In the genomic region with DNA sequence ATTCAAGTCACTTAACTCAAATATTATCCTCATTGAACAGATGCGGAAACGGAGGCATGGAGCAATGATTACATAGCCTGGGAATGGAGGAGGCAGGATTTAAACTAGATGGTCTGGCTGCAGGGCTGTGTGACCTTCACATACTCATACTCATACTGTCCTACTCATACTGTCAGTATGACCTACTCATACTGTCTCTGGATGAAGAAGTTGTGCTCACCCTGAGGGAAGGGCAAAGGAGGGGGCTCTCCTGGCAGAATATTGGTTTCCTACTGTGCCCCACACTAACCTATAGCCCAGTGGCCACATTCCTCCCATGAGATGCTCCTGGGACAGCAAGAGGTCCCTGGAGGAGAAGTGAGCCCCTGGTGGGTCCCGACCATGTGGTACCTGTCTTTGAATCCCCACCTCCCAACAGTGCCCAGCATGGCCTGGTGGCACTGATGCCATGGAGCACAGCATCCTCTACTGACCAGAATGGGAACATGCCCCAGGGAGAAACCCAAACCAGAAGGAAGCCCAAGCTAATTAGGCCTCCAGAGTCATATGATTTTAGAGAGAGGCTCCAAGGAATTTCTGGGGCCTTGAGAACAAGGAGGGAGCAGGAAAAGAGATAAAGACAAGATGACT, we compare ENCODE assay signal across 9 cellular contexts.
DNase-seq lines count a peak whose midpoint lies in the region; ATAC-seq and TF ChIP-seq lines count a peak whose summit lies in the region.
"Had no signal": no experiment of that assay in that cellular context is flagged by ENCODE, and none has a peak within 500 bp of the region (broad histone marks: within the 10 kb centered on the region; RNA-seq: fewer than 3 reads in every experiment).

No MANE protein-coding gene starts in this region.

- H3K4me3 ChIP-seq in lung (no peak overlapping the region), stomach (no peak overlapping the region), upper lobe of left lung (no peak overlapping the region)
- H3K4me3 ChIP-seq: thoracic aorta had no signal

- no peaks in the 10 kb centered on the region for H3K27me3 ChIP-seq in lung (ENCODE audit: control insufficient read depth, insufficient read depth)
- peaks cover 0 to 54% (median 0%) of the 10 kb centered on the region in 3 donors for H3K27me3 ChIP-seq in stomach
- H3K27me3 ChIP-seq in upper lobe of left lung = no peaks in the 10 kb centered on the region

- ATAC-seq in lung (ENCODE audit: insufficient read depth, low FRiP score) (no peak), upper lobe of left lung (ENCODE audit: low FRiP score in 2 of 2) (no peak), GM18505 (IDR thresholded peaks at IDR 0.05; ENCODE audit: unreplicated experiment) (no peak)

- intact Hi-C loops in stomach (cut with DNase I; ENCODE audit: low total_unique reads) = no loop called here

- TF ChIP-seq CTCF in VCaP (conservative IDR thresholded peaks at IDR 0.05) (peak; percentile 79), lung (IDR thresholded peaks at IDR 0.05; ENCODE audit: control extremely low read depth, extremely low read depth) (peak; percentile 12), stomach (IDR thresholded peaks at IDR 0.05) (peak in 2 of 7 experiments; percentile 8 to 28), upper lobe of left lung (IDR thresholded peaks at IDR 0.05) (peak in 3 of 6 experiments; percentile 43 to 50 (median 47))

- no peak for TF ChIP-seq POLR2A in stomach (IDR thresholded peaks at IDR 0.05)
- no peak for TF ChIP-seq POLR2A in upper lobe of left lung (IDR thresholded peaks at IDR 0.05)
- TF ChIP-seq POLR2A in GM18505 (IDR thresholded peaks at IDR 0.05; ENCODE audit: borderline replicate concordance, extremely low read depth, insufficient read depth, insufficient read length) = no peak

- H3K9me3 ChIP-seq in lung (ENCODE audit: control insufficient read depth in 2 of 2, insufficient read depth in 1 of 2, low read length in 1 of 2) (no peaks in the 10 kb centered on the region), stomach (peaks cover 0 to 4% (median 0%) of the 10 kb centered on the region in 4 donors), upper lobe of left lung (no peaks in the 10 kb centered on the region)
- H3K9me3 ChIP-seq: thoracic aorta had no signal

- TF ChIP-seq EP300 in stomach (IDR thresholded peaks at IDR 0.05) (no peak), upper lobe of left lung (IDR thresholded peaks at IDR 0.05) (no peak)

- no peaks in the 10 kb centered on the region for H3K36me3 ChIP-seq in lung (ENCODE audit: control insufficient read depth in 2 of 2, insufficient read depth in 2 of 2, low read length in 2 of 2)
- no peaks in the 10 kb centered on the region for H3K36me3 ChIP-seq in stomach
- H3K36me3 ChIP-seq in upper lobe of left lung = no peaks in the 10 kb centered on the region
- H3K36me3 ChIP-seq: thoracic aorta had no signal

- no peak overlapping the region for H3K27ac ChIP-seq in VCaP
- H3K27ac ChIP-seq in lung (ENCODE audit: low read depth in 1 of 2, low read length in 1 of 2) = no peak overlapping the region
- no peak overlapping the region for H3K27ac ChIP-seq in stomach
- no peak overlapping the region for H3K27ac ChIP-seq in upper lobe of left lung
- H3K27ac ChIP-seq: thoracic aorta had no signal

- H3K4me1 ChIP-seq in lung (ENCODE audit: control insufficient read depth in 2 of 2, insufficient read depth in 2 of 2, low read length in 2 of 2) (no peaks in the 10 kb centered on the region), stomach (no peaks in the 10 kb centered on the region), upper lobe of left lung (no peaks in the 10 kb centered on the region)

- peak; percentile 74 for DNase-seq in DMS 273 (lab: John Stamatoyannopoulos, UW; ENCODE audit: unreplicated experiment)
- peak; percentile 28 for DNase-seq in HuH-7.5 (ENCODE audit: low spot score)
- no peak for DNase-seq in lung (ENCODE audit: low spot score)
- DNase-seq in stomach = no peak
- DNase-seq in activated CD8-positive, alpha-beta memory T cell treated with anti-CD3 and anti-CD28 coated beads for 24 hours = no peak
- no peak for DNase-seq in upper lobe of left lung

- 75 to 79% methylated on average over 3 of the region's 3 CpGs for WGBS in lung, 2 donors
- WGBS in stomach, 5 donors = 67 to 93% (median 72%) methylated on average over 3 of the region's 3 CpGs
- WGBS in upper lobe of left lung, 2 donors = 86 to 89% methylated on average over 3 of the region's 3 CpGs

Comparison
In these comparisons a context has a peak if more than half of its experiments do, and no peak if none do; other contexts are left out.
1. DNase-seq: peak in DMS 273 (single experiment) and HuH-7.5 (single experiment); none in lung (single experiment), stomach (single experiment), activated CD8-positive, alpha-beta memory T cell treated with anti-CD3 and anti-CD28 coated beads for 24 hours (single experiment) and upper lobe of left lung (0 of 2).